Comparison of ENCODE assay signal across 28 cellular contexts in genomic region chr10:123621910-123622309, GRCh38. TPM values are rescaled to one million over a fixed set of nuclear protein-coding genes. Genes with fewer than 3 reads are reported as not detected.
"Had no signal": no experiment of that assay in that cellular context is flagged by ENCODE, and none has a peak within 500 bp of the region (broad histone marks: within the 10 kb centered on the region; RNA-seq: fewer than 3 reads in every experiment).

No MANE protein-coding gene starts in this region.

- ATAC-seq: effector memory CD8-positive, alpha-beta T cell; gastrocnemius medialis; heart right ventricle; naive thymus-derived CD4-positive, alpha-beta T cell; psoas muscle; right lobe of liver; stimulated activated memory B cell treated with anti-CD40 and anti-IgM and Interleukin-4, amounts not matched to agents 10 μg/mL and 1 μg/mL and 100 μg/mL, for 72 hours had no signal

- DNase-seq: effector memory CD8-positive, alpha-beta T cell; gastrocnemius medialis; heart right ventricle; hypothalamus; kidney glomerular epithelial cell; naive thymus-derived CD4-positive, alpha-beta T cell; nephron progenitor cell; psoas muscle; retina; right lobe of liver; spleen; stimulated activated CD4-positive, alpha-beta T cell treated with anti-CD3 and anti-CD28 coated beads, Interleukin-15, amount 100 ng/mL, for 24 hours; stimulated activated CD4-positive, alpha-beta T cell treated with anti-CD3 and anti-CD28 coated beads, Interleukin-1b, Interleukin-23, amount 100 ng/mL, for 48 hours; stimulated activated CD4-positive, alpha-beta T cell treated with anti-CD3 and anti-CD28 coated beads, Interleukin-4, amount 100 ng/mL, for 24 hours; tibial artery; upper lobe of left lung had no signal

- H3K9me3 Mint-ChIP-seq: dendritic cell treated with granulocyte-macrophage colony-stimulating factor and Interleukin-4, amounts not matched to agents 40 ng/mL and 50 ng/mL, for 4 days; effector memory CD8-positive, alpha-beta T cell; stimulated activated naive CD8-positive, alpha-beta T cell treated with anti-CD3 and anti-CD28 coated beads, Interleukin-15, Interleukin-2, amounts not matched to agents 100 ng/mL and 50 ng/mL, for 24 hours had no signal

- H3K4me1 Mint-ChIP-seq: naive thymus-derived CD4-positive, alpha-beta T cell; nephron progenitor cell; stimulated activated memory B cell treated with anti-CD40 and anti-IgM and Interleukin-4, amounts not matched to agents 10 μg/mL and 1 μg/mL and 100 μg/mL, for 72 hours had no signal

- H3K36me3 Mint-ChIP-seq: naive thymus-derived CD4-positive, alpha-beta T cell; stimulated activated memory B cell treated with anti-CD40 and anti-IgM and Interleukin-4, amounts not matched to agents 10 μg/mL and 1 μg/mL and 100 μg/mL, for 72 hours had no signal

- H3K4me3 ChIP-seq: gastrocnemius medialis, heart right ventricle, psoas muscle, right lobe of liver, spleen, tibial artery, upper lobe of left lung, vagina had no signal

- H3K9me3 ChIP-seq: gastrocnemius medialis, heart right ventricle, psoas muscle, right lobe of liver, spleen, tibial artery, upper lobe of left lung, vagina had no signal

- H3K36me3 ChIP-seq: gastrocnemius medialis, heart right ventricle, right lobe of liver, spleen, tibial artery, upper lobe of left lung, vagina had no signal

- H3K9ac ChIP-seq: parathyroid adenoma had no signal

- H3K27ac ChIP-seq: epithelial cell of prostate, gastrocnemius medialis, heart right ventricle, parathyroid adenoma, psoas muscle, right lobe of liver, spleen, tibial artery, upper lobe of left lung, vagina had no signal

- H3K27me3 ChIP-seq: gastrocnemius medialis, right lobe of liver, tibial artery, upper lobe of left lung, vagina had no signal

- H2AFZ ChIP-seq: parathyroid adenoma had no signal

- FAIRE-seq: islet of Langerhans had no signal

- H3K27me3 Mint-ChIP-seq: dendritic cell treated with granulocyte-macrophage colony-stimulating factor and Interleukin-4, amounts not matched to agents 40 ng/mL and 50 ng/mL, for 4 days had no signal

- H3K79me2 ChIP-seq: parathyroid adenoma had no signal

- H3K4me1 ChIP-seq: gastrocnemius medialis, heart right ventricle, parathyroid adenoma, psoas muscle, right lobe of liver, spleen, tibial artery, upper lobe of left lung, vagina had no signal

- H3K4me3 Mint-ChIP-seq: dendritic cell treated with granulocyte-macrophage colony-stimulating factor and Interleukin-4, amounts not matched to agents 40 ng/mL and 50 ng/mL, for 4 days; effector memory CD8-positive, alpha-beta T cell; naive thymus-derived CD4-positive, alpha-beta T cell; nephron progenitor cell; stimulated activated memory B cell treated with anti-CD40 and anti-IgM and Interleukin-4, amounts not matched to agents 10 μg/mL and 1 μg/mL and 100 μg/mL, for 72 hours; stimulated activated naive CD8-positive, alpha-beta T cell treated with anti-CD3 and anti-CD28 coated beads, Interleukin-15, Interleukin-2, amounts not matched to agents 100 ng/mL and 50 ng/mL, for 24 hours had no signal

- H3K27ac Mint-ChIP-seq: dendritic cell treated with granulocyte-macrophage colony-stimulating factor and Interleukin-4, amounts not matched to agents 40 ng/mL and 50 ng/mL, for 4 days; effector memory CD8-positive, alpha-beta T cell; naive thymus-derived CD4-positive, alpha-beta T cell; nephron progenitor cell; stimulated activated memory B cell treated with anti-CD40 and anti-IgM and Interleukin-4, amounts not matched to agents 10 μg/mL and 1 μg/mL and 100 μg/mL, for 72 hours; stimulated activated naive CD8-positive, alpha-beta T cell treated with anti-CD3 and anti-CD28 coated beads, Interleukin-15, Interleukin-2, amounts not matched to agents 100 ng/mL and 50 ng/mL, for 24 hours had no signal

RNA-seq across cellular contexts. Expression of gene GPR26, which starts 44.2 kb away (rescaled TPM):
- total RNA-seq: gastrocnemius medialis; heart right ventricle; liver; lung microvascular endothelial cell; mesenteric fat pad; naive thymus-derived CD4-positive, alpha-beta T cell; omental fat pad; psoas muscle; right lobe of liver; skeletal muscle tissue; spleen; upper lobe of left lung; vagina had no signal
- polyA plus RNA-seq: heart right ventricle; liver; naive thymus-derived CD4-positive, alpha-beta T cell; spleen had no signal
